In genomic region chr10:95297402-95297801, GRCh38 we compare ENCODE assay signal across 10 cellular contexts. TPM values are rescaled to one million over a fixed set of nuclear protein-coding genes. Genes with fewer than 3 reads are reported as not detected.
DNase-seq lines count a peak whose midpoint lies in the region; ATAC-seq and TF ChIP-seq lines count a peak whose summit lies in the region.
"Had no signal": no experiment of that assay in that cellular context is flagged by ENCODE, and none has a peak within 500 bp of the region (broad histone marks: within the 10 kb centered on the region; RNA-seq: fewer than 3 reads in every experiment).

No MANE protein-coding gene starts in this region.

- peak overlapping the region in 4 of 12 donors; percentile 9 to 20 (median 16) for H3K27ac ChIP-seq in heart left ventricle

- DNase-seq in heart left ventricle, result peak in 2 of 5 donors; percentile 36 to 48
- DNase-seq in activated T-cell treated with anti-CD3 and anti-CD28 coated beads, Interleukin-2, amount 50 U/mL, for 4 hours, result no peak
- no peak for DNase-seq in COR-L47 (lab: John Stamatoyannopoulos, UW)
- DNase-seq in DMS114 treated with DMSO at 0.1 percent for 48 hours (lab: John Stamatoyannopoulos, UW; ENCODE audit: unreplicated experiment), result no peak
- DNase-seq: T1000 had no signal

- peak; percentile 47 for ATAC-seq in GM18517 (IDR thresholded peaks at IDR 0.05; ENCODE audit: unreplicated experiment)
- peak; percentile 37 for ATAC-seq in GM21447 (IDR thresholded peaks at IDR 0.05; ENCODE audit: unreplicated experiment)
- ATAC-seq in HG03442 (IDR thresholded peaks at IDR 0.05; ENCODE audit: unreplicated experiment), result peak; percentile 31
- peak; percentile 60 to 85 (median 82) for ATAC-seq in heart left ventricle
- no peak for ATAC-seq in esophagus mucosa
- no peak for ATAC-seq in activated T-cell treated with anti-CD3 and anti-CD28 coated beads, Interleukin-2, amount 50 U/mL, for 4 hours

- no peaks in the 10 kb centered on the region for H3K36me3 ChIP-seq in heart left ventricle

- WGBS in heart left ventricle, 4 donors, result 45 to 64% (median 54%) methylated on average over 3 of the region's 3 CpGs

- TF ChIP-seq POLR2A in heart left ventricle (IDR thresholded peaks at IDR 0.05), result no peak

- H3K4me3 ChIP-seq in heart left ventricle, result no peak overlapping the region
- H3K4me3 ChIP-seq: lung had no signal

- TF ChIP-seq CTCF in heart left ventricle (IDR thresholded peaks at IDR 0.05), result no peak

- H3K9me3 Mint-ChIP-seq in activated T-cell treated with anti-CD3 and anti-CD28 coated beads, Interleukin-2, amount 50 U/mL, for 4 hours, result no peaks in the 10 kb centered on the region

- intact Hi-C loops in heart left ventricle (cut with DNase I), result no loop called here

- peaks cover 0 to 24% (median 19%) of the 10 kb centered on the region in 12 donors for H3K4me1 ChIP-seq in heart left ventricle

- H3K27me3 Mint-ChIP-seq in activated T-cell treated with anti-CD3 and anti-CD28 coated beads, Interleukin-2, amount 50 U/mL, for 4 hours (ENCODE audit: low read depth), result peaks cover 9% of the 10 kb centered on the region

- H3K36me3 Mint-ChIP-seq in activated T-cell treated with anti-CD3 and anti-CD28 coated beads, Interleukin-2, amount 50 U/mL, for 4 hours (ENCODE audit: insufficient read depth), result no peaks in the 10 kb centered on the region

- H3K4me3 Mint-ChIP-seq in activated T-cell treated with anti-CD3 and anti-CD28 coated beads, Interleukin-2, amount 50 U/mL, for 4 hours, result no peak overlapping the region

- H3K9me3 ChIP-seq in heart left ventricle, result no peaks in the 10 kb centered on the region

- H3K4me1 Mint-ChIP-seq in activated T-cell treated with anti-CD3 and anti-CD28 coated beads, Interleukin-2, amount 50 U/mL, for 4 hours (ENCODE audit: low read depth), result peaks cover 15% of the 10 kb centered on the region

- no peaks in the 10 kb centered on the region for H3K27me3 ChIP-seq in heart left ventricle

RNA-seq across cellular contexts. Expression of gene PDLIM1, which starts 6.6 kb away (rescaled TPM):
- total RNA-seq in heart left ventricle (100 to 1,000 TPM; 225 to 434 (median 349) TPM), esophagus mucosa (144 TPM)
- 100 to 1,000 TPM; 253 to 308 TPM for polyA plus RNA-seq in heart left ventricle
- total RNA-seq in activated T-cell treated with anti-CD3 and anti-CD28 coated beads, Interleukin-2, amount 50 U/mL, for 4 hours, result 1 to 10 TPM in 2 of 3 donors, under 1 TPM in 1; 0.66 to 2.8 (median 1.2) TPM

Comparison
In these comparisons a context has a peak if more than half of its experiments do, and no peak if none do; other contexts are left out.
1. ATAC-seq: peak in GM18517 (single experiment), GM21447 (single experiment), HG03442 (single experiment) and heart left ventricle (4 of 4); none in esophagus mucosa (single experiment) and activated T-cell treated with anti-CD3 and anti-CD28 coated beads, Interleukin-2, amount 50 U/mL, for 4 hours (0 of 2).
2. RNA of gene PDLIM1, which starts 6.6 kb away (total RNA-seq): 225 to 434 TPM in heart left ventricle and 144 TPM in esophagus mucosa (single experiment); 0.66 to 2.8 TPM in activated T-cell treated with anti-CD3 and anti-CD28 coated beads, Interleukin-2, amount 50 U/mL, for 4 hours; every median in the first group is over 10 times any median in the second.